11 cellular contexts compared by ENCODE assay signal in the genomic region with DNA sequence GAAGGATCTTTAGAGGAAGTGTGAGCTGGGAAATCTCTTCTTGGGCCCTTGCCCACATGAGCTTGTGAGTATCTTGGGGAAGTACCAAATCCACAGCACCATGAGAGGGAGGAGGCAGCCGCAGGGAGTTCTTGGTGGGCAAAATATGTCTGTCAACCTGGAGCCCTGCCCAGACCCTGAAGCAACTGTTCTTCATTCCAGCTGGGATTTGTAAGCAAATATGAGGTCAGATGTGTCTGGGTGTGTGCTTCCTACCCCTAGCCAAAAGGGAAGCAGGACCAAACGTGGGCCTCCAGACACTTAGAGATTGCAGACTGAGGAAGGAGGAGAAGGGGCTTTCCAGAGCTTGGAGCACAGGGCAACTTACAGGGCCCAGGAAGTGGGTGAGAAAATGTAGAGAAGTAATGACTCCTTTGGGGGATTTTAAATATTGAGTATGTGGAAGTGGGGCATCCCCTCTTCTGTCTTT. TPM values are rescaled to one million over a fixed set of nuclear protein-coding genes. Genes with fewer than 3 reads are reported as not detected.
DNase-seq lines count a peak whose midpoint lies in the region; ATAC-seq and TF ChIP-seq lines count a peak whose summit lies in the region.
"Had no signal": no experiment of that assay in that cellular context is flagged by ENCODE, and none has a peak within 500 bp of the region (broad histone marks: within the 10 kb centered on the region; RNA-seq: fewer than 3 reads in every experiment).

No MANE protein-coding gene starts in this region.

- 1 to 9% (median 9%) methylated on average over 2 of the region's 2 CpGs for WGBS in ovary, 3 donors

- ATAC-seq in GM18867 (IDR thresholded peaks at IDR 0.05; ENCODE audit: unreplicated experiment) (no peak), GM21367 (IDR thresholded peaks at IDR 0.05; ENCODE audit: unreplicated experiment) (no peak)

- no peak for TF ChIP-seq POLR2A in ovary (IDR thresholded peaks at IDR 0.05)

- no peaks in the 10 kb centered on the region for H3K27me3 ChIP-seq in ovary

- TF ChIP-seq CTCF in ovary (IDR thresholded peaks at IDR 0.05), result no peak

- no peak for TF ChIP-seq EP300 in ovary (IDR thresholded peaks at IDR 0.05)

- peaks cover 6% of the 10 kb centered on the region for H3K4me1 ChIP-seq in ovary (ENCODE audit: insufficient read depth)

- H3K36me3 ChIP-seq in ovary, result no peaks in the 10 kb centered on the region

- H3K9me3 ChIP-seq in ovary, result no peaks in the 10 kb centered on the region

- no peak overlapping the region for H3K4me3 ChIP-seq in ovary

- intact Hi-C loops in ovary (cut with DNase I) (no loop called here), posterior cingulate gyrus (cut with DNase I) (no loop called here)

- DNase-seq in AG20443 (ENCODE audit: low spot score) (peak; percentile 58), NCI-H1694 treated with DMSO at 0.1 percent for 48 hours (lab: John Stamatoyannopoulos, UW) (peak; percentile 77), fibroblast of gingiva (ENCODE audit: low read depth) (peak; percentile 68), ovary (peak; percentile 78 to 84 (median 80)), posterior cingulate gyrus (no peak), 8988T (no peak)
- DNase-seq: activated CD8-positive, alpha-beta memory T cell treated with anti-CD3 and anti-CD28 coated beads, Interleukin-2, amount 50 U/mL, for 4 hours had no signal

- H3K27ac ChIP-seq in ovary, result peak overlapping the region in 1 of 2 donors; percentile 30
- H3K27ac ChIP-seq: RWPE1 had no signal

RNA-seq across cellular contexts. Expression of gene RHOQ, which starts 21.0 kb away (rescaled TPM):
- 10 to 100 TPM; 61.9 to 86.7 (median 71.4) TPM for total RNA-seq in ovary
- polyA plus RNA-seq in ovary, result 10 to 100 TPM; 36.3 to 91.8 TPM

RNA-seq across cellular contexts. Expression of gene ATP6V1E2, which starts 21.1 kb away (rescaled TPM):
- 1 to 10 TPM; 2.9 to 9.0 (median 5.1) TPM for total RNA-seq in ovary
- polyA plus RNA-seq in ovary, result 1 to 10 TPM; 4.2 to 8.4 TPM

RNA-seq across cellular contexts. Expression of gene TMEM247, which starts 41.9 kb away (rescaled TPM):
- total RNA-seq in ovary, result not detected
- not detected for polyA plus RNA-seq in ovary
- total RNA-seq: M059J had no signal

Comparison
In these comparisons a context has a peak if more than half of its experiments do, and no peak if none do; other contexts are left out.
1. DNase-seq: peak in AG20443 (single experiment), NCI-H1694 treated with DMSO at 0.1 percent for 48 hours (single experiment), fibroblast of gingiva (single experiment) and ovary (5 of 5); none in posterior cingulate gyrus (0 of 10) and 8988T (single experiment).